Comparison of ENCODE assay signal across 1 cellular context in genomic region chr10:71659050-71659738, GRCh38.
TF ChIP-seq lines count a peak whose summit lies in the region.

No MANE protein-coding gene starts in this region.

TF ChIP-seq in WTC11, 78 proteins besides CTCF, POLR2A, EP300 and RAD21 (continued from another document):
- no peak for TF ChIP-seq ERG (CRISPR knock-in tag; IDR thresholded peaks at IDR 0.05)
- no peak for TF ChIP-seq SMAD4 (CRISPR knock-in tag; IDR thresholded peaks at IDR 0.05)
- no peak for TF ChIP-seq IRF2 (CRISPR knock-in tag; IDR thresholded peaks at IDR 0.05; ENCODE audit: borderline replicate concordance, low read depth)
- TF ChIP-seq ATF6 (CRISPR knock-in tag; IDR thresholded peaks at IDR 0.05), result no peak
- no peak for TF ChIP-seq ZNF263 (CRISPR knock-in tag; IDR thresholded peaks at IDR 0.05; ENCODE audit: low read depth)
- TF ChIP-seq FOXJ3 (CRISPR knock-in tag; IDR thresholded peaks at IDR 0.05; ENCODE audit: borderline replicate concordance), result no peak
- no peak for TF ChIP-seq ATF2 (CRISPR knock-in tag; IDR thresholded peaks at IDR 0.05; ENCODE audit: borderline replicate concordance, low read depth)
- no peak for TF ChIP-seq GRHL2 (CRISPR knock-in tag; IDR thresholded peaks at IDR 0.05; ENCODE audit: insufficient replicate concordance, severe bottlenecking)
- no peak for TF ChIP-seq E2F1 (CRISPR knock-in tag; IDR thresholded peaks at IDR 0.05)
- no peak for TF ChIP-seq NFATC4 (CRISPR knock-in tag; IDR thresholded peaks at IDR 0.05)
- no peak for TF ChIP-seq ZNF671 (CRISPR knock-in tag; IDR thresholded peaks at IDR 0.05)
- no peak for TF ChIP-seq ZBTB21 (CRISPR knock-in tag; IDR thresholded peaks at IDR 0.05; ENCODE audit: borderline replicate concordance)
- TF ChIP-seq SP1 (CRISPR knock-in tag; conservative IDR thresholded peaks at IDR 0.05), result no peak
- TF ChIP-seq EMX1 (CRISPR knock-in tag; IDR thresholded peaks at IDR 0.05), result no peak
- no peak for TF ChIP-seq ZNF138 (CRISPR knock-in tag; conservative IDR thresholded peaks at IDR 0.05)
